8 cellular contexts compared by ENCODE assay signal in the genomic region with DNA sequence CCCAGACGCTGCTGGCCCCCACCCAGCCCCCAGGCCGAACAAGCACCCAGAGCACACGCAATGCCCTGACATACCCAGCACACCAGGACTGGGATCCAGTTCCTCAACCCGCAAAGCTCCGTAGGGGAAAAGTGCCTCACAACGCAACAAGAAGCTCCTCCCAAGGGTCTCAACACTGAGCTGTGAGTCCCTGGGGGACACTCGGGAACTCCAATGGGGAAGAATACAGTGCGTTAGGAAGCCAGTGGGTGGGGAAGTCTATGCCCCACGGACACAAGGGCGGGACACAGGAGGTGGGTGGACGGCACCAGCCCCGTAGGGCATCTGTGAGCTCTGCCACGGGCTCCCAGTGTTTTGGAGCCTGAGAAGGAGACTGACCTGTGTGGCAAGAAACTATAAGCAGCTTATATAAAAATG.
DNase-seq lines count a peak whose midpoint lies in the region; ATAC-seq and TF ChIP-seq lines count a peak whose summit lies in the region.

No MANE protein-coding gene starts in this region.

- H3K27me3 ChIP-seq in SU-DHL-6 (ENCODE audit: low read length) = no peaks in the 10 kb centered on the region

- no peaks in the 10 kb centered on the region for H4K20me1 ChIP-seq in SU-DHL-6 (ENCODE audit: low read depth, low read length)

- H3K4me3 ChIP-seq in SU-DHL-6 (ENCODE audit: insufficient read depth, low read length, poor library complexity, severe bottlenecking) (peak overlapping the region; percentile 38), fibroblast of mammary gland (ENCODE audit: control insufficient read depth, low read depth, low read length) (peak overlapping the region; percentile 35)

- H3K27ac Mint-ChIP-seq in T-helper 2 cell treated with Interferon-gamma antibody and Interleukin-4, amounts not matched to agents 5 μg/mL and 100 μg/mL, for 36 hours = peak overlapping the region; percentile 96

- H3K9me3 ChIP-seq in SU-DHL-6 (ENCODE audit: insufficient read depth, low read length) = no peaks in the 10 kb centered on the region

- H3K9me2 ChIP-seq in SU-DHL-6 (replicated peaks; ENCODE audit: insufficient read depth, low read length) = no peaks in the 10 kb centered on the region

- peaks cover 18% of the 10 kb centered on the region for H3K36me3 Mint-ChIP-seq in T-helper 2 cell treated with Interferon-gamma antibody and Interleukin-4, amounts not matched to agents 5 μg/mL and 100 μg/mL, for 36 hours (ENCODE audit: low read depth)

- no peaks in the 10 kb centered on the region for H3K36me3 ChIP-seq in SU-DHL-6 (ENCODE audit: low read length)

- H3K4me2 ChIP-seq in SU-DHL-6 (ENCODE audit: low read depth, low read length, poor library complexity, severe bottlenecking) = peak overlapping the region; percentile 63

- H3K27me3 Mint-ChIP-seq in T-helper 2 cell treated with Interferon-gamma antibody and Interleukin-4, amounts not matched to agents 5 μg/mL and 100 μg/mL, for 36 hours (ENCODE audit: low read depth) = no peaks in the 10 kb centered on the region

- peaks cover 19% of the 10 kb centered on the region for H3F3A ChIP-seq in SU-DHL-6 (ENCODE audit: insufficient read depth)

- peaks cover 21% of the 10 kb centered on the region for H3K79me2 ChIP-seq in SU-DHL-6 (ENCODE audit: insufficient read depth, low read length)

- peak overlapping the region; percentile 9; the same call in 1 of the 2 replicates for H3K9ac ChIP-seq in SU-DHL-6 (ENCODE audit: low read length)

- ATAC-seq in GM21737 (IDR thresholded peaks at IDR 0.05; ENCODE audit: unreplicated experiment) = no peak
- no peak for ATAC-seq in GM19328 (IDR thresholded peaks at IDR 0.05; ENCODE audit: unreplicated experiment)

- H2AFZ ChIP-seq in SU-DHL-6 (ENCODE audit: low read depth, low read length, severe bottlenecking) = no peak overlapping the region

- TF ChIP-seq CTCF in SU-DHL-6 (IDR thresholded peaks at IDR 0.05; ENCODE audit: insufficient read depth, low read length, poor library complexity, severe bottlenecking) (no peak), fibroblast of mammary gland (conservative IDR thresholded peaks at IDR 0.05; ENCODE audit: control insufficient read depth, insufficient read depth, low read depth, low read length) (no peak)

- no peak for DNase-seq in T-helper 2 cell treated with Interferon-gamma antibody and Interleukin-4, amounts not matched to agents 5 μg/mL and 100 μg/mL, for 36 hours (ENCODE audit: low spot score)
- DNase-seq in T-helper 2 cell (no peak), fibroblast of mammary gland (ENCODE audit: low read depth) (peak; percentile 31), substantia nigra (lab: John Stamatoyannopoulos, UW) (no peak), KG1 (lab: John Stamatoyannopoulos, UW) (no peak)

- H3K4me3 Mint-ChIP-seq in T-helper 2 cell treated with Interferon-gamma antibody and Interleukin-4, amounts not matched to agents 5 μg/mL and 100 μg/mL, for 36 hours = peak overlapping the region; percentile 86

- no peaks in the 10 kb centered on the region for H3K9me3 Mint-ChIP-seq in T-helper 2 cell treated with Interferon-gamma antibody and Interleukin-4, amounts not matched to agents 5 μg/mL and 100 μg/mL, for 36 hours

- peaks cover 42% of the 10 kb centered on the region for H3K4me1 Mint-ChIP-seq in T-helper 2 cell treated with Interferon-gamma antibody and Interleukin-4, amounts not matched to agents 5 μg/mL and 100 μg/mL, for 36 hours (ENCODE audit: low read depth)

- H3K27ac ChIP-seq in SU-DHL-6 (ENCODE audit: low read depth, low read length) (no peak overlapping the region), substantia nigra (ENCODE audit: low read depth, low read length, poor library complexity, severe bottlenecking) (peak overlapping the region; percentile 47)
